In the genomic region with DNA sequence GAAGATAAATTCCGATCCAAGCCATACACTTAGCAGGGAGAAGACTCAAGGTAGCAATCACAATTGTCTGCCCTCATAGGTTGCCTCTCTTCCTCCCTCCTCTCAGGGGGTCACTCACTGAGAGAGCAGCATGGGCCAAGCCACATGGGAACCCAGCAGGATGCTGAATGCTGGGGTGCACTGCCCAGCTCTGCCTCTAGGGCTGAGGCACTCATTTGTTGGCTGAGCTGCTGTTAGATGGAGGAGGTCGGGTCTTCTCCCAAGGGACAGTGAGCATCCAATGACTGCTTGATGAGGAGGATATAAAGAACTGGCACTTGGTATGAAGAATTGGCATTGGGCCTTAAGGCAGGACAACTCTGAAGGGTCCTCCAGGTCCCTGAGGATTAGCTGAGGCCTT, we compare ENCODE assay signal across 8 cellular contexts.
DNase-seq lines count a peak whose midpoint lies in the region; ATAC-seq and TF ChIP-seq lines count a peak whose summit lies in the region.

No MANE protein-coding gene starts in this region.

- H3K36me3 Mint-ChIP-seq in Caco-2 (ENCODE audit: insufficient read depth, unreplicated experiment): no peaks in the 10 kb centered on the region

- WGBS in stomach, 5 donors: 62 to 91% (median 86%) methylated on average over 2 of the region's 2 CpGs

- H3K36me3 ChIP-seq in Caco-2 (ENCODE audit: control insufficient read depth, insufficient read depth, low read length) (no peaks in the 10 kb centered on the region), stomach (no peaks in the 10 kb centered on the region), right atrium auricular region (no peaks in the 10 kb centered on the region)

- BruUV-seq in Caco-2 (replicated peaks; lab: Mats Ljungman, UMichigan): no TSS peak

- peak; percentile 29 to 38 for TF ChIP-seq CTCF in Caco-2 (IDR thresholded peaks at IDR 0.05; ENCODE audit: insufficient read depth in 1 of 2, low read depth in 1 of 2, low read length in 1 of 2, severe bottlenecking in 1 of 2, unreplicated experiment in 1 of 2)
- no peak for TF ChIP-seq CTCF in stomach (IDR thresholded peaks at IDR 0.05)
- TF ChIP-seq CTCF in right atrium auricular region (IDR thresholded peaks at IDR 0.05): no peak

- H3K9me3 ChIP-seq in Caco-2 (no peaks in the 10 kb centered on the region), stomach (no peaks in the 10 kb centered on the region), right atrium auricular region (no peaks in the 10 kb centered on the region)

- H3K4me1 ChIP-seq in Caco-2 (0 out of 2 replicates have a peak, but pooled peaks cover 5% of the 10 kb centered on the region), stomach (peaks cover 0 to 3% (median 0%) of the 10 kb centered on the region in 4 donors), right atrium auricular region (no peaks in the 10 kb centered on the region)

- TF ChIP-seq POLR2A in stomach (IDR thresholded peaks at IDR 0.05): no peak

- H3K27me3 ChIP-seq in Caco-2 (replicated peaks; ENCODE audit: control insufficient read depth, insufficient read depth, low read length) (no peaks in the 10 kb centered on the region), stomach (no peaks in the 10 kb centered on the region), right atrium auricular region (no peaks in the 10 kb centered on the region)

- CTCF ChIA-PET in Caco-2 (lab: Charles Lee): interaction anchor here (1.0 kb wide), 1 partner anchor 416 kb away, joined by 3 read pairs; no protein-coding TSS in a partner anchor

- no peak overlapping the region for H3K4me3 ChIP-seq in Caco-2 (ENCODE audit: low read depth, low read length)
- no peak overlapping the region for H3K4me3 ChIP-seq in stomach
- no peak overlapping the region for H3K4me3 ChIP-seq in right atrium auricular region

- ATAC-seq in GM21390 (IDR thresholded peaks at IDR 0.05; ENCODE audit: unreplicated experiment) (peak; percentile 60), GM18517 (IDR thresholded peaks at IDR 0.05; ENCODE audit: unreplicated experiment) (no peak)

- no peaks in the 10 kb centered on the region for H3K4me1 Mint-ChIP-seq in Caco-2 (ENCODE audit: low read depth, unreplicated experiment)

- no peak for TF ChIP-seq EP300 in stomach (IDR thresholded peaks at IDR 0.05)

- POLR2A ChIA-PET in Caco-2 (lab: Charles Lee): no interaction called here

- peaks cover 5% of the 10 kb centered on the region for H3K27me3 Mint-ChIP-seq in Caco-2 (ENCODE audit: insufficient read depth, unreplicated experiment)

- no peak overlapping the region for H3K27ac Mint-ChIP-seq in Caco-2 (ENCODE audit: unreplicated experiment)

- no peaks in the 10 kb centered on the region for H3K9me3 Mint-ChIP-seq in Caco-2 (ENCODE audit: unreplicated experiment)

- no peak overlapping the region for H3K4me3 Mint-ChIP-seq in Caco-2 (ENCODE audit: unreplicated experiment)

- peak in 1 of 2 experiments; percentile 24 for DNase-seq in Caco-2
- DNase-seq in NCI-H524 treated with DMSO at 0.1 percent for 48 hours (lab: John Stamatoyannopoulos, UW): peak; percentile 82
- peak; percentile 3 for DNase-seq in germinal center (ENCODE audit: low spot score)
- DNase-seq in NCI-H526 treated with DMSO at 0.1 percent for 48 hours (lab: John Stamatoyannopoulos, UW): no peak
- DNase-seq in stomach: no peak
- no peak for DNase-seq in right atrium auricular region (ENCODE audit: low spot score)

- no peak overlapping the region for H3K27ac ChIP-seq in stomach
- no peak overlapping the region for H3K27ac ChIP-seq in right atrium auricular region

- intact Hi-C loops in Caco-2 (cut with micrococcal nuclease; ENCODE audit: unreplicated experiment) (no loop called here), stomach (cut with DNase I; ENCODE audit: low total_unique reads) (no loop called here)

Comparison
In these comparisons a context has a peak if more than half of its experiments do, and no peak if none do; other contexts are left out.
1. DNase-seq: peak in NCI-H524 treated with DMSO at 0.1 percent for 48 hours (single experiment) and germinal center (single experiment); none in NCI-H526 treated with DMSO at 0.1 percent for 48 hours (single experiment), stomach (single experiment) and right atrium auricular region (single experiment).
2. CTCF ChIP-seq: peak in Caco-2 (2 of 2); none in stomach (0 of 7) and right atrium auricular region (0 of 2).